In the genomic region with DNA sequence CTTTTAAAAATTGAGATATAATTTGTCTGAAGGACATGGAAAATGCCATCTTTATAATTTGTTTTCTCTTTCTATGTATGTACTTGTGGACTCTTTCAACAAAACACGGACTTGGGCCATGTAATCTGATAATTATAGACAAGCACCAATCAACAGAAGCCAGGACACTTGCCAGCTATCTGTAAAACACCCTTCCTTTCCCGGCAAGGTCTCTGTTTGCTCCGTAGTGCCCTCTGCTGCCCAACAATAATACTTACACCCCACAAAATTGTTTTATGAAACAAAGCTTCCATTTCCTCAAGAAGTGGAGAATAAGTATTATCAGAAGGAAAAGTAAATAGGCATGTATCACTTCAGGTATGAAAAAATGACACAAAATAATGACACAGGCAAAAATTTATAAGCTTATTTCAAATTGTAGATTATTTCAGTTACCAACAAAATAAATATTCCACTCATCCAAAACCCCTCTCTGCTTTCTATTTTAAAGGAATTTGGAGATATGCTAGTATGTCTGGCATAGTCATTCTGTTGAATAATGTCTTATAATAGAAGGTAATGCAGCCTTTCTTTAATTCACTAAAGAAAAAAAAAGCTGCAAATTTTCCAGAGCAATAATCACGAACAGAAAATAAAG, we compare ENCODE assay signal across 8 cellular contexts. TPM values are rescaled to one million over a fixed set of nuclear protein-coding genes. Genes with fewer than 3 reads are reported as not detected.
DNase-seq lines count a peak whose midpoint lies in the region; ATAC-seq and TF ChIP-seq lines count a peak whose summit lies in the region.

No MANE protein-coding gene starts in this region.

- DNase-seq in NCI-H2196 (lab: John Stamatoyannopoulos, UW; ENCODE audit: unreplicated experiment), result peak; percentile 81
- DNase-seq in mammary epithelial cell, result peak; percentile 48
- DNase-seq in kidney tubule cell (ENCODE audit: low spot score), result peak; percentile 73
- peak in 2 of 3 donors; percentile 10 to 40 for DNase-seq in stimulated activated CD4-positive, alpha-beta T cell treated with anti-CD3 and anti-CD28 coated beads, TNF-alpha, amount 100 ng/mL, for 1 hour (ENCODE audit: low read depth in 3 of 3, low spot score in 1 of 3)
- DNase-seq in NCI-H226, result no peak

- dilution Hi-C loops in mammary epithelial cell (cut with HindIII; ENCODE audit: low sequenced_read_pairs), result no loop called here

- H4K20me1 ChIP-seq in mammary epithelial cell (ENCODE audit: insufficient read depth, low read length), result no peaks in the 10 kb centered on the region

- H3K79me2 ChIP-seq in mammary epithelial cell (ENCODE audit: insufficient read depth, low read length), result no peaks in the 10 kb centered on the region

- no peaks in the 10 kb centered on the region for H3K36me3 ChIP-seq in mammary epithelial cell (ENCODE audit: insufficient read depth, low read length)

- ATAC-seq in HG03025 (IDR thresholded peaks at IDR 0.05; ENCODE audit: low FRiP score, unreplicated experiment), result peak; percentile 60

- no peak overlapping the region for H3K4me2 ChIP-seq in mammary epithelial cell (ENCODE audit: insufficient read depth, low read depth, low read length)

- intact Hi-C loops in mammary epithelial cell (cut with micrococcal nuclease), result loop anchor here (1.0 to 10.0 kb wide), 5 partner anchors 71 to 1243 kb away; no protein-coding TSS in a partner anchor

- H3K9me3 ChIP-seq in mammary epithelial cell (replicated peaks; ENCODE audit: insufficient read depth, low read length), result no peaks in the 10 kb centered on the region

- CTCF ChIA-PET in mammary epithelial cell (lab: Charles Lee; ENCODE audit: low non-redundant PET), result interaction anchor here (0.6 to 1.0 kb wide), 9 partner anchors 26 to 953 kb away, joined by 3 to 8 read pairs (median 4); partner anchors contain the start of gene IFT57

- H3K27ac ChIP-seq in VCaP (no peak overlapping the region), mammary epithelial cell (ENCODE audit: insufficient read depth, low read depth, low read length) (no peak overlapping the region)

- WGBS in mammary epithelial cell (ENCODE audit: low coverage, missing lambda C conversion rate), result 23% methylated on average over 4 of the region's 4 CpGs

- no peaks in the 10 kb centered on the region for H3K27me3 ChIP-seq in mammary epithelial cell (ENCODE audit: insufficient read depth, low read length)

- H3K9ac ChIP-seq in mammary epithelial cell (ENCODE audit: insufficient read depth, low read length), result no peak overlapping the region

- H3K4me3 ChIP-seq in mammary epithelial cell (replicated peaks in 1 of 3; ENCODE audit: insufficient read depth in 1 of 3, low read depth in 2 of 3, low read length in 3 of 3), result no peak overlapping the region

- peaks cover 2% of the 10 kb centered on the region for H3K4me1 ChIP-seq in mammary epithelial cell (ENCODE audit: insufficient read depth, low read length)

- no TSS peak for BruUV-seq in mammary epithelial cell (replicated peaks; lab: Mats Ljungman, UMichigan)

- TF ChIP-seq CTCF in GM12873 (IDR thresholded peaks at IDR 0.05; ENCODE audit: insufficient read depth, low read depth, low read length, missing control alignments) (peak; percentile 71), VCaP (conservative IDR thresholded peaks at IDR 0.05) (peak; percentile 86), mammary epithelial cell (conservative IDR thresholded peaks at IDR 0.05 in 1 of 2, IDR thresholded peaks at IDR 0.05 in 1 of 2; ENCODE audit: extremely low read depth in 1 of 2, insufficient read depth in 1 of 2, low read depth in 1 of 2, low read length in 2 of 2) (peak; percentile 73 to 75)

- in situ Hi-C loops in mammary epithelial cell (cut with MboI; ENCODE audit: low sequenced_read_pairs in 2 of 2), result no loop called here

- H2AFZ ChIP-seq in mammary epithelial cell (ENCODE audit: low read depth, low read length), result no peak overlapping the region

RNA-seq across cellular contexts. Expression of gene MYH15, which starts 32.8 kb away (rescaled TPM):
- 1 to 10 TPM in 1 of 2 donors, under 1 TPM in 1; under 0.01 to 6.2 TPM for total RNA-seq in mammary epithelial cell
- 1.7 TPM for polyA plus RNA-seq in mammary epithelial cell
- 2.7 TPM for polyA minus RNA-seq in mammary epithelial cell
